ENCODE assay signal across 8 cellular contexts in genomic region chr6:132812255-132812732, GRCh38. TPM values are rescaled to one million over a fixed set of nuclear protein-coding genes. Genes with fewer than 3 reads are reported as not detected.
DNase-seq lines count a peak whose midpoint lies in the region; ATAC-seq, FAIRE-seq and TF ChIP-seq lines count a peak whose summit lies in the region.

No MANE protein-coding gene starts in this region.

- H3K27ac Mint-ChIP-seq in activated naive CD8-positive, alpha-beta T cell treated with anti-CD3 and anti-CD28 coated beads for 36 hours: peak overlapping the region; percentile 97

- no peak for TF ChIP-seq POLR2A in testis (IDR thresholded peaks at IDR 0.05)

- no peaks in the 10 kb centered on the region for H3K9me1 ChIP-seq in keratinocyte (ENCODE audit: control insufficient read depth, extremely low read depth, insufficient read depth, low read length)

- 3 to 12% methylated on average over 2 of the region's 2 CpGs for WGBS in testis, 2 donors

- peak overlapping the region; percentile 95 for H3K4me3 Mint-ChIP-seq in activated naive CD8-positive, alpha-beta T cell treated with anti-CD3 and anti-CD28 coated beads for 36 hours

- H3K4me1 ChIP-seq in keratinocyte (ENCODE audit: control insufficient read depth, extremely low read depth, insufficient read depth, low read length) (peaks cover 17% of the 10 kb centered on the region), testis (peaks cover 13% of the 10 kb centered on the region)

- H2AFZ ChIP-seq in keratinocyte (ENCODE audit: control insufficient read depth, low read length): peak overlapping the region; percentile 92

- peak overlapping the region; percentile 96 for H3K9ac ChIP-seq in keratinocyte (ENCODE audit: control insufficient read depth, extremely low read depth, insufficient read depth, low read length)

- H3K36me3 Mint-ChIP-seq in activated naive CD8-positive, alpha-beta T cell treated with anti-CD3 and anti-CD28 coated beads for 36 hours: peaks cover 32% of the 10 kb centered on the region

- no peak for FAIRE-seq in keratinocyte (lab: Jason Lieb, UNC)

- no peaks in the 10 kb centered on the region for H3K9me3 ChIP-seq in keratinocyte (ENCODE audit: control insufficient read depth, low read depth, low read length)
- H3K9me3 ChIP-seq in testis: no peaks in the 10 kb centered on the region

- H3K27me3 ChIP-seq in keratinocyte (ENCODE audit: control insufficient read depth, extremely low read depth, insufficient read depth, low read length) (no peaks in the 10 kb centered on the region), testis (no peaks in the 10 kb centered on the region)

- peaks cover 16% of the 10 kb centered on the region for H4K20me1 ChIP-seq in keratinocyte (ENCODE audit: control insufficient read depth, extremely low read depth, insufficient read depth, low read length)

- H3K27me3 Mint-ChIP-seq in activated naive CD8-positive, alpha-beta T cell treated with anti-CD3 and anti-CD28 coated beads for 36 hours: peaks cover 13% of the 10 kb centered on the region

- peak overlapping the region; percentile 99 for H3K4me2 ChIP-seq in keratinocyte (ENCODE audit: control insufficient read depth, extremely low read depth, insufficient read depth, low read depth, low read length)

- DNase-seq in AML-193 (lab: John Stamatoyannopoulos, UW) (peak; percentile 34 to 38), HFF-Myc (ENCODE audit: extremely low read depth, low read depth) (no peak), keratinocyte (ENCODE audit: low read depth, low spot score) (no peak), testis (peak; percentile 33), NCI-H146 treated with DMSO at 0.1 percent for 48 hours (lab: John Stamatoyannopoulos, UW; ENCODE audit: unreplicated experiment) (no peak)
- no peak for DNase-seq in activated naive CD8-positive, alpha-beta T cell treated with anti-CD3 and anti-CD28 coated beads for 36 hours

- H3K4me3 ChIP-seq in HFF-Myc (replicated peaks; ENCODE audit: low read depth, low read length): peak overlapping the region; percentile 92
- H3K4me3 ChIP-seq in keratinocyte (ENCODE audit: control insufficient read depth in 2 of 3, extremely low read depth in 1 of 3, insufficient read depth in 2 of 3, low read depth in 1 of 3, low read length in 3 of 3): peak overlapping the region; percentile 57 to 82 (median 80)
- peak overlapping the region; percentile 91 to 99 for H3K4me3 ChIP-seq in testis

- TF ChIP-seq CTCF in HFF-Myc (IDR thresholded peaks at IDR 0.05; ENCODE audit: low read depth, low read length, missing control alignments) (no peak), keratinocyte (optimal IDR thresholded peaks at IDR 0.05 in 1 of 3, IDR thresholded peaks at IDR 0.05 in 1 of 3, conservative IDR thresholded peaks at IDR 0.05 in 1 of 3; ENCODE audit: extremely low read depth in 1 of 3, insufficient read depth in 2 of 3, low read length in 3 of 3) (no peak), testis (IDR thresholded peaks at IDR 0.05) (no peak)

- intact Hi-C loops in testis (cut with DNase I; ENCODE audit: low total_unique reads): no loop called here

- H3K4me1 Mint-ChIP-seq in activated naive CD8-positive, alpha-beta T cell treated with anti-CD3 and anti-CD28 coated beads for 36 hours: peaks cover 23% of the 10 kb centered on the region

- dilution Hi-C loops in keratinocyte (cut with MboI; ENCODE audit: extremely low pct_ligation_motif_present, low sequenced_read_pairs): no loop called here

- no peaks in the 10 kb centered on the region for H3K9me3 Mint-ChIP-seq in activated naive CD8-positive, alpha-beta T cell treated with anti-CD3 and anti-CD28 coated beads for 36 hours

- peaks cover 8 to 19% of the 10 kb centered on the region in 2 experiments for H3K36me3 ChIP-seq in keratinocyte (ENCODE audit: control insufficient read depth in 2 of 2, extremely low read depth in 1 of 2, insufficient read depth in 2 of 2, low read length in 2 of 2)
- no peaks in the 10 kb centered on the region for H3K36me3 ChIP-seq in testis (ENCODE audit: low read depth, missing control alignments)

- ATAC-seq in HG03108 (IDR thresholded peaks at IDR 0.05; ENCODE audit: unreplicated experiment): no peak
- ATAC-seq in GM21723 (IDR thresholded peaks at IDR 0.05; ENCODE audit: unreplicated experiment): no peak

- H3K79me2 ChIP-seq in keratinocyte (ENCODE audit: control insufficient read depth, insufficient read depth, low read length): peaks cover 29% of the 10 kb centered on the region

- H3K27ac ChIP-seq in keratinocyte (ENCODE audit: control insufficient read depth, insufficient read depth, low read length): peak overlapping the region; percentile 97
- H3K27ac ChIP-seq in testis: peak overlapping the region; percentile 78 to 84

RNA-seq across cellular contexts. Expression of gene RPS12, which starts 2.1 kb away (rescaled TPM):
- 1,000 to 10,000 TPM; 1,899 to 2,004 TPM for total RNA-seq in activated naive CD8-positive, alpha-beta T cell treated with anti-CD3 and anti-CD28 coated beads for 36 hours
- polyA plus RNA-seq in keratinocyte (3,202 to 4,120 TPM (median 3,970 TPM) in 3 replicates), testis (ENCODE audit: insufficient read depth, low read depth, low replicate concordance) (1,417 TPM)
- 1,736 TPM for polyA plus RNA-seq in keratinocyte (2011; ENCODE audit: low read depth)
- 2,904 and 3,675 TPM in 2 replicates for polyA plus RNA-seq in keratinocyte (2011; cell fraction: cytosol; rRNA removed)
- 548 and 776 TPM in 2 replicates for polyA plus RNA-seq in keratinocyte (2011; cell fraction: nucleus; rRNA removed)
- polyA plus RNA-seq in keratinocyte (2012; ENCODE audit: low replicate concordance): 3,309 and 3,329 TPM in 2 replicates
- polyA minus RNA-seq in keratinocyte: 847 to 3,581 TPM (median 2,309 TPM) in 3 replicates
- 1,650 TPM for polyA minus RNA-seq in keratinocyte (2011; cell fraction: cytosol; rRNA and poly(A)+ RNA removed)
- polyA minus RNA-seq in keratinocyte (2011; cell fraction: nucleus; rRNA and poly(A)+ RNA removed): 186 and 201 TPM in 2 replicates
- total RNA-seq in testis: 1,000 to 10,000 TPM in 1 of 2 donors, 100 to 1,000 TPM in 1; 451 to 1,185 TPM

RNA-seq across cellular contexts. Expression of gene SLC18B1, which starts 13.9 kb away (rescaled TPM):
- total RNA-seq in activated naive CD8-positive, alpha-beta T cell treated with anti-CD3 and anti-CD28 coated beads for 36 hours: 10 to 100 TPM in 1 of 2 experiments, 1 to 10 TPM in 1; 9.7 to 10.8 TPM
- 14.4 to 23.1 TPM (median 15.8 TPM) in 3 replicates for polyA plus RNA-seq in keratinocyte
- polyA plus RNA-seq in keratinocyte (2011; ENCODE audit: low read depth): 1.2 TPM
- polyA plus RNA-seq in keratinocyte (2011; cell fraction: cytosol; rRNA removed): 9.7 and 16.1 TPM in 2 replicates
- 22.0 and 34.4 TPM in 2 replicates for polyA plus RNA-seq in keratinocyte (2011; cell fraction: nucleus; rRNA removed)
- 4.8 and 10.0 TPM in 2 replicates for polyA plus RNA-seq in keratinocyte (2012; ENCODE audit: low replicate concordance)
- polyA minus RNA-seq in keratinocyte: 3.3 to 14.7 TPM (median 13.2 TPM) in 3 replicates
- polyA minus RNA-seq in keratinocyte (2011; cell fraction: cytosol; rRNA and poly(A)+ RNA removed): 6.9 TPM
- 8.3 and 13.1 TPM in 2 replicates for polyA minus RNA-seq in keratinocyte (2011; cell fraction: nucleus; rRNA and poly(A)+ RNA removed)
- total RNA-seq in testis: 1 to 10 TPM; 2.4 to 3.6 TPM
- polyA plus RNA-seq in testis (ENCODE audit: insufficient read depth, low read depth, low replicate concordance): 7.5 TPM

RNA-seq across cellular contexts. Expression of gene VNN2, which starts 54.6 kb away (rescaled TPM):
- total RNA-seq in activated naive CD8-positive, alpha-beta T cell treated with anti-CD3 and anti-CD28 coated beads for 36 hours: 10 to 100 TPM in 1 of 2 experiments, 1 to 10 TPM in 1; 9.4 to 11.9 TPM
- not detected in 3 replicates for polyA plus RNA-seq in keratinocyte
- not detected for polyA plus RNA-seq in keratinocyte (2011; ENCODE audit: low read depth)
- polyA plus RNA-seq in keratinocyte (2011; cell fraction: cytosol; rRNA removed): not detected in 2 replicates
- not detected in 2 replicates for polyA plus RNA-seq in keratinocyte (2011; cell fraction: nucleus; rRNA removed)
- polyA plus RNA-seq in keratinocyte (2012; ENCODE audit: low replicate concordance): not detected in 2 replicates
- not detected in 3 replicates for polyA minus RNA-seq in keratinocyte
- polyA minus RNA-seq in keratinocyte (2011; cell fraction: cytosol; rRNA and poly(A)+ RNA removed): not detected
- polyA minus RNA-seq in keratinocyte (2011; cell fraction: nucleus; rRNA and poly(A)+ RNA removed): not detected in 2 replicates
- under 1 TPM; 0.31 to 0.47 TPM for total RNA-seq in testis
- polyA plus RNA-seq in testis (ENCODE audit: insufficient read depth, low read depth, low replicate concordance): 2.0 TPM

Comparison
In these comparisons a context has a peak if more than half of its experiments do, and no peak if none do; other contexts are left out.
1. DNase-seq: peak in AML-193 (2 of 2) and testis (single experiment); none in HFF-Myc (single experiment), activated naive CD8-positive, alpha-beta T cell treated with anti-CD3 and anti-CD28 coated beads for 36 hours (single experiment), keratinocyte (single experiment) and NCI-H146 treated with DMSO at 0.1 percent for 48 hours (single experiment).
2. RNA of gene VNN2, which starts 54.6 kb away (total RNA-seq): 9.4 to 11.9 TPM in activated naive CD8-positive, alpha-beta T cell treated with anti-CD3 and anti-CD28 coated beads for 36 hours; 0.31 to 0.47 TPM in testis; every median in the first group is over 4 times any median in the second.
3. Peak in every context shown above with its lines, with median percentiles within 50 percentile points of each other: H3K4me3 ChIP-seq.